24 cellular contexts compared by ENCODE assay signal in the genomic region with DNA sequence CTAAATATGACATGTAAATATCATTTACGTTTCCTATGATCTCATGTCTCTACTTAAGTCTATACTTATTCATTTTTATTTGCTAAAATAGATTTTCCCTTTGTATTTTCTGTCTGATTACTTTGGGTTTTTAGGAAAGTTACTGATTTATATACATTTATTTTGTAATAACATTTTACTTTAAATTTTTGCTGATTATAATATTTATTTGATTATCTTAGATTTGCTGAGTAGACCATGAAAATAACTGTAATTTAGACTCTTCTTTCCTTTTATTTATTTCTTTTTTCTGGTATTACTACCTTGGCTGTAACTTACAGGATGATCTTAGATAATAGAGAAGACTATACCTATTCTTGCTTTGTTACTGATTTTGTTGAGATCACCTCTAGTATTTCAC.
"Had no signal": no experiment of that assay in that cellular context is flagged by ENCODE, and none has a peak within 500 bp of the region (broad histone marks: within the 10 kb centered on the region; RNA-seq: fewer than 3 reads in every experiment).

No MANE protein-coding gene starts in this region.

- H3K9me3 ChIP-seq: esophagus squamous epithelium, left lung, lower lobe of right lung, mucosa of descending colon had no signal

- H3K36me3 ChIP-seq: esophagus squamous epithelium, heart left ventricle, left lung, lower lobe of right lung had no signal

- H3K27ac ChIP-seq: coronary artery, dorsolateral prefrontal cortex, epithelial cell of prostate, esophagus squamous epithelium, heart left ventricle, hepatocyte, left lung, lower lobe of right lung had no signal

- H3K27me3 ChIP-seq: esophagus squamous epithelium, heart left ventricle, hepatocyte, left lung had no signal

- DNase-seq: dermis blood vessel endothelial cell; dorsolateral prefrontal cortex; effector CD4-positive, alpha-beta T cell; effector memory CD4-positive, alpha-beta T cell; erythroblast; esophagus squamous epithelium; foreskin fibroblast; foreskin melanocyte; glutamatergic neuron; heart left ventricle; hypothalamus; immature natural killer cell; islet precursor cell; left cardiac atrium; left lung; left ventricle myocardium superior; lower lobe of right lung; mesenchymal stem cell; mucosa of descending colon; naive B cell had no signal

- H3K4me1 ChIP-seq: esophagus squamous epithelium, heart left ventricle, left lung, lower lobe of right lung had no signal

- ATAC-seq: esophagus mucosa, heart left ventricle, left cardiac atrium, left lung, left ventricle myocardium superior, lower lobe of right lung, mucosa of descending colon had no signal

- H3K4me3 ChIP-seq: coronary artery, dorsolateral prefrontal cortex, esophagus squamous epithelium, heart left ventricle, hepatocyte, left lung, lower lobe of right lung, mucosa of descending colon had no signal
